ENCODE assay signal across 1 cellular context in genomic region chr13:30276178-30276577, GRCh38.
TF ChIP-seq lines count a peak whose summit lies in the region.

No MANE protein-coding gene starts in this region.

TF ChIP-seq in WTC11, 78 proteins besides CTCF, POLR2A, EP300 and RAD21 (continued from another document):
- TF ChIP-seq ZNF281 (CRISPR knock-in tag; IDR thresholded peaks at IDR 0.05) = no peak
- no peak for TF ChIP-seq ZNF232 (CRISPR knock-in tag; IDR thresholded peaks at IDR 0.05)
- TF ChIP-seq ZNF425 (CRISPR knock-in tag; conservative IDR thresholded peaks at IDR 0.05) = no peak
- no peak for TF ChIP-seq CREB1 (CRISPR knock-in tag; IDR thresholded peaks at IDR 0.05)
TF ChIP-seq in WTC11: peak in this region for 0.
